27 cellular contexts compared by ENCODE assay signal in genomic region chr4:68310651-68311247, GRCh38.
"Had no signal": no experiment of that assay in that cellular context is flagged by ENCODE, and none has a peak within 500 bp of the region (broad histone marks: within the 10 kb centered on the region; RNA-seq: fewer than 3 reads in every experiment).

No MANE protein-coding gene starts in this region.

- H3K27me3 ChIP-seq: brain microvascular endothelial cell, dorsolateral prefrontal cortex, esophagus squamous epithelium had no signal

- H3K9me3 ChIP-seq: esophagus squamous epithelium had no signal

- H3K27ac ChIP-seq: brain microvascular endothelial cell, coronary artery, dorsolateral prefrontal cortex, esophagus squamous epithelium, WERI-Rb-1 had no signal

- DNase-seq: activated B cell treated with CpG ODN at 0.5 μM for 24 hours; activated CD4-positive, alpha-beta memory T cell treated with anti-CD3 and anti-CD28 coated beads, Interleukin-2, amount 10 ng/mL, durations not matched to agents 7 days and 5 days; activated CD4-positive, alpha-beta T cell treated with anti-CD3 and anti-CD28 coated beads, Interleukin-2, amount 10 ng/mL, durations not matched to agents 7 days and 5 days; activated CD4-positive, alpha-beta T cell treated with anti-CD3 and anti-CD28 coated beads, Interleukin-2, amount 50 U/mL, for 4 hours; activated CD8-positive, alpha-beta memory T cell treated with anti-CD3 and anti-CD28 coated beads, Interleukin-2, amount 50 U/mL, for 48 hours; activated effector memory CD4-positive, alpha-beta T cell treated with Interleukin-2 at 50 U/mL for 16 hours; activated gamma-delta T cell treated with Interleukin-2 at 50 U/mL for 16 hours; activated naive CD4-positive, alpha-beta T cell treated with anti-CD3 and anti-CD28 coated beads, Interleukin-2, amount 50 U/mL, for 16 hours; activated naive CD4-positive, alpha-beta T cell treated with Interleukin-2 at 50 U/mL for 16 hours; activated T-cell treated with anti-CD3 and anti-CD28 coated beads, Interleukin-2, amount 50 U/mL, for 4 hours; amniotic stem cell; anterior cingulate cortex; brain microvascular endothelial cell; dorsolateral prefrontal cortex; effector memory CD8-positive, alpha-beta T cell; erythroblast; esophagus squamous epithelium; head of caudate nucleus; T-cell; T1000; WERI-Rb-1 had no signal

- H3K4me1 ChIP-seq: esophagus squamous epithelium had no signal

- FAIRE-seq: astrocyte, bronchial epithelial cell, frontal cortex had no signal

- H3K4me3 ChIP-seq: coronary artery, dorsolateral prefrontal cortex, esophagus squamous epithelium had no signal

- ATAC-seq: activated CD4-positive, CD25-positive, alpha-beta regulatory T cell treated with anti-CD3 and anti-CD28 coated beads, Interleukin-2, amount 50 U/mL, for 24 hours; activated T-cell treated with anti-CD3 and anti-CD28 coated beads, Interleukin-2, amount 50 U/mL, for 4 hours; activated T-helper 17 cell treated with anti-CD3 and anti-CD28 coated beads, Interleukin-2, amount 50 U/mL, for 72 hours; effector memory CD8-positive, alpha-beta T cell had no signal
